9 cellular contexts compared by ENCODE assay signal in genomic region chr7:106768324-106768751, GRCh38.
DNase-seq lines count a peak whose midpoint lies in the region; ATAC-seq, FAIRE-seq and TF ChIP-seq lines count a peak whose summit lies in the region.
"Had no signal": no experiment of that assay in that cellular context is flagged by ENCODE, and none has a peak within 500 bp of the region (broad histone marks: within the 10 kb centered on the region; RNA-seq: fewer than 3 reads in every experiment).

No MANE protein-coding gene starts in this region.

- TF ChIP-seq POLR2A in H54 (IDR thresholded peaks at IDR 0.05; ENCODE audit: low read depth, low read length): no peak
- TF ChIP-seq POLR2A in lower leg skin (IDR thresholded peaks at IDR 0.05): no peak

- TF ChIP-seq CTCF in astrocyte of the spinal cord (IDR thresholded peaks at IDR 0.05; ENCODE audit: low read depth, low read length): no peak
- TF ChIP-seq CTCF in lower leg skin (IDR thresholded peaks at IDR 0.05): no peak

- peaks cover 47% of the 10 kb centered on the region for H3K4me1 ChIP-seq in ACC112 (ENCODE audit: control insufficient read depth, insufficient read depth, low read length, unreplicated experiment)

- DNase-seq in GM19239 (ENCODE audit: insufficient read length, low spot score) (no peak), astrocyte of the spinal cord (ENCODE audit: low read depth, low spot score) (peak; percentile 41), H54 (ENCODE audit: insufficient read length, low spot score) (no peak), lower leg skin (ENCODE audit: low spot score in 2 of 2) (no peak), COR-L47 (lab: John Stamatoyannopoulos, UW) (no peak), NCI-H1436 treated with DMSO at 0.1 percent for 48 hours (lab: John Stamatoyannopoulos, UW) (no peak)

- peak overlapping the region; percentile 61 for H3K4me3 ChIP-seq in ACC112 (ENCODE audit: low read depth, low read length)
- no peak overlapping the region for H3K4me3 ChIP-seq in astrocyte of the spinal cord (ENCODE audit: low read depth, low read length)
- no peak overlapping the region for H3K4me3 ChIP-seq in lower leg skin (ENCODE audit: low read depth, poor library complexity, severe bottlenecking)

- H3K79me2 ChIP-seq in ACC112 (ENCODE audit: control insufficient read depth, insufficient read depth, low read length, unreplicated experiment): no peaks in the 10 kb centered on the region

- no peaks in the 10 kb centered on the region for H3K36me3 ChIP-seq in ACC112 (ENCODE audit: insufficient read depth, low read length)

- FAIRE-seq in GM19239 (lab: Jason Lieb, UNC) (peak; percentile 89), H54 (lab: Jason Lieb, UNC) (no peak)
- FAIRE-seq: islet of Langerhans had no signal

- H2AFZ ChIP-seq in ACC112 (ENCODE audit: low read length, unreplicated experiment): peak overlapping the region; percentile 26

- intact Hi-C loops in lower leg skin (cut with DNase I; ENCODE audit: low total_unique reads): no loop called here

- H3K27ac ChIP-seq in ACC112 (ENCODE audit: low read depth, low read length): peak overlapping the region; percentile 91

- H3K27me3 ChIP-seq in ACC112 (ENCODE audit: insufficient read depth, low read length): no peaks in the 10 kb centered on the region

- in situ Hi-C loops in astrocyte of the spinal cord (cut with HindIII; ENCODE audit: low sequenced_read_pairs): no loop called here

- ATAC-seq in HG03108 (IDR thresholded peaks at IDR 0.05; ENCODE audit: unreplicated experiment): peak; percentile 48

- WGBS in lower leg skin, 2 donors: 66 to 67% methylated on average over 4 of the region's 4 CpGs
